ENCODE assay signal across 6 cellular contexts in the genomic region with DNA sequence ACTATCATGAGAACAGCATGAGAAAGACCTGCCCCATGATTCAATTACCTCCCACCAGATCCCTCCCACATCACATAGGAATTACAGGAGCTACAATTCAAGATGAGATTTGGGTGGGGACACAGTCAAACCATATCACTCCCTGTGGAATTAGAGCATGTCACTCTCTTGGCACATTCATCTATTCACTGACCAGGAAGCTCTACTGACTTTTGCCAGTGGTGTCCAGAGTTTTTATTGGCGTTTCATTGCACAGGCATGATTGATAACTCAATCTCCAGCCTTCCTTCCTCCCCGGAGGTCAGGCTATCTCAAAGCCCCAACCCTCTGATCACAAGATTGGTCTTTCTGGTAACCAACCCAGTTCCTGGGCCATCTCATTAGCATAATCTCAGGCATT.
"Had no signal": no experiment of that assay in that cellular context is flagged by ENCODE, and none has a peak within 500 bp of the region (broad histone marks: within the 10 kb centered on the region; RNA-seq: fewer than 3 reads in every experiment).

No MANE protein-coding gene starts in this region.

- DNase-seq: IMR-90, KBM-7 had no signal

- H3K36me3 Mint-ChIP-seq: IgD-negative memory B cell had no signal

- ATAC-seq: HepG2, K562 had no signal

- H3K27ac Mint-ChIP-seq: IgD-negative memory B cell had no signal

- H3K4me3 ChIP-seq: K562 had no signal

- H3K4me3 Mint-ChIP-seq: IgD-negative memory B cell had no signal

- H3K27ac ChIP-seq: HL-60 had no signal

- H3K27me3 Mint-ChIP-seq: IgD-negative memory B cell had no signal
